Comparison of ENCODE assay signal across 9 cellular contexts in genomic region chr19:46866407-46867132, GRCh38. TPM values are rescaled to one million over a fixed set of nuclear protein-coding genes. Genes with fewer than 3 reads are reported as not detected.
A peak's percentile ranks its signal among the peaks of the same experiment; 100 is the strongest.
DNase-seq lines count a peak whose midpoint lies in the region; ATAC-seq and TF ChIP-seq lines count a peak whose summit lies in the region.
"Had no signal": no experiment of that assay in that cellular context is flagged by ENCODE, and none has a peak within 500 bp of the region (broad histone marks: within the 10 kb centered on the region; RNA-seq: fewer than 3 reads in every experiment).

No MANE protein-coding gene starts in this region.

- peaks cover 38% of the 10 kb centered on the region for H3K4me1 ChIP-seq in CD8-positive, alpha-beta T cell (ENCODE audit: insufficient read depth, low read length)
- H3K4me1 ChIP-seq in naive thymus-derived CD4-positive, alpha-beta T cell (ENCODE audit: control insufficient read depth in 2 of 2, insufficient read depth in 2 of 2, low read length in 2 of 2), result peaks cover 14 to 28% of the 10 kb centered on the region in 2 donors

- no peaks in the 10 kb centered on the region for H3K27me3 Mint-ChIP-seq in CD8-positive, alpha-beta T cell (ENCODE audit: low read depth)
- no peaks in the 10 kb centered on the region for H3K27me3 Mint-ChIP-seq in chondrocyte (ENCODE audit: low read depth)
- no peaks in the 10 kb centered on the region for H3K27me3 Mint-ChIP-seq in naive thymus-derived CD4-positive, alpha-beta T cell
- H3K27me3 Mint-ChIP-seq: activated CD4-positive, alpha-beta T cell treated with anti-CD3 and anti-CD28 coated beads, Interleukin-2, amount 10 ng/mL, durations not matched to agents 24 days and 14 days had no signal

- CTCF ChIA-PET in CD8-positive, alpha-beta T cell (lab: Charles Lee), result interaction anchor here (1.1 to 1.4 kb wide), 3 partner anchors 26 to 147 kb away, joined by 4 read pairs; no protein-coding TSS in a partner anchor
- CTCF ChIA-PET in naive thymus-derived CD4-positive, alpha-beta T cell (lab: Charles Lee), result interaction anchor here (0.5 to 1.0 kb wide), 3 partner anchors 54 to 113 kb away, joined by 3 to 4 read pairs (median 3); no protein-coding TSS in a partner anchor

- no peak overlapping the region for H3K27ac ChIP-seq in CD8-positive, alpha-beta T cell (ENCODE audit: low read depth, low read length)
- no peak overlapping the region for H3K27ac ChIP-seq in naive thymus-derived CD4-positive, alpha-beta T cell (ENCODE audit: low read depth, low read length)

- POLR2A ChIA-PET in CD8-positive, alpha-beta T cell (lab: Charles Lee), result no interaction called here
- POLR2A ChIA-PET in naive thymus-derived CD4-positive, alpha-beta T cell (lab: Charles Lee), result interaction anchor here (0.6 to 1.4 kb wide), 4 partner anchors 12 to 488 kb away, joined by 3 to 5 read pairs (median 3); no protein-coding TSS in a partner anchor

- H3K4me3 ChIP-seq in CD8-positive, alpha-beta T cell (ENCODE audit: low read depth, low read length), result no peak overlapping the region
- H3K4me3 ChIP-seq in naive thymus-derived CD4-positive, alpha-beta T cell (ENCODE audit: low read length), result no peak overlapping the region

- no peak overlapping the region for H3K4me3 Mint-ChIP-seq in CD8-positive, alpha-beta T cell
- H3K4me3 Mint-ChIP-seq in chondrocyte (ENCODE audit: unreplicated experiment), result no peak overlapping the region
- peak overlapping the region in 1 of 10 donors; percentile 1 for H3K4me3 Mint-ChIP-seq in naive thymus-derived CD4-positive, alpha-beta T cell
- H3K4me3 Mint-ChIP-seq: activated CD4-positive, alpha-beta T cell treated with anti-CD3 and anti-CD28 coated beads, Interleukin-2, amount 10 ng/mL, durations not matched to agents 24 days and 14 days had no signal

- H3K4me1 Mint-ChIP-seq in CD8-positive, alpha-beta T cell (ENCODE audit: low read depth), result peaks cover 33% of the 10 kb centered on the region
- peaks cover 25% of the 10 kb centered on the region for H3K4me1 Mint-ChIP-seq in chondrocyte (ENCODE audit: low read depth)
- H3K4me1 Mint-ChIP-seq in naive thymus-derived CD4-positive, alpha-beta T cell, result peaks cover 6 to 32% (median 25%) of the 10 kb centered on the region in 7 donors

- peak in 1 of 7 experiments; percentile 32 for DNase-seq in CD8-positive, alpha-beta T cell
- DNase-seq in HT-29 (ENCODE audit: low spot score) (peak; percentile 74), chondrocyte (ENCODE audit: low spot score) (no peak), medulla oblongata (ENCODE audit: extremely low spot score) (no peak), NAMALWA (ENCODE audit: low spot score) (no peak)
- DNase-seq in naive thymus-derived CD4-positive, alpha-beta T cell, result no peak
- no peak for DNase-seq in central memory CD4-positive, alpha-beta T cell
- DNase-seq in effector CD8-positive, alpha-beta T cell (lab: John Stamatoyannopoulos, UW), result no peak
- DNase-seq: activated CD4-positive, alpha-beta T cell treated with anti-CD3 and anti-CD28 coated beads, Interleukin-2, amount 10 ng/mL, durations not matched to agents 24 days and 14 days had no signal

- intact Hi-C loops in CD8-positive, alpha-beta T cell (cut with DNase I, micrococcal nuclease), result no loop called here
- intact Hi-C loops in naive thymus-derived CD4-positive, alpha-beta T cell (cut with micrococcal nuclease), result loop anchor here in 1 of 2 donors (10.0 kb wide), 1 partner anchor 342 kb away; no protein-coding TSS in a partner anchor

- no peak for ATAC-seq in CD8-positive, alpha-beta T cell
- ATAC-seq in naive thymus-derived CD4-positive, alpha-beta T cell, result no peak

- H3K36me3 Mint-ChIP-seq in CD8-positive, alpha-beta T cell, result peaks cover 4% of the 10 kb centered on the region
- no peaks in the 10 kb centered on the region for H3K36me3 Mint-ChIP-seq in chondrocyte (ENCODE audit: low read depth)
- H3K36me3 Mint-ChIP-seq in naive thymus-derived CD4-positive, alpha-beta T cell, result peaks cover 0 to 3% (median 0%) of the 10 kb centered on the region in 5 donors

- no peaks in the 10 kb centered on the region for H3K9me3 Mint-ChIP-seq in CD8-positive, alpha-beta T cell
- no peaks in the 10 kb centered on the region for H3K9me3 Mint-ChIP-seq in chondrocyte (ENCODE audit: low read depth)
- no peaks in the 10 kb centered on the region for H3K9me3 Mint-ChIP-seq in naive thymus-derived CD4-positive, alpha-beta T cell
- H3K9me3 Mint-ChIP-seq: activated CD4-positive, alpha-beta T cell treated with anti-CD3 and anti-CD28 coated beads, Interleukin-2, amount 10 ng/mL, durations not matched to agents 24 days and 14 days had no signal

- no peaks in the 10 kb centered on the region for H3K27me3 ChIP-seq in CD8-positive, alpha-beta T cell (ENCODE audit: insufficient read depth, low read length)
- H3K27me3 ChIP-seq in naive thymus-derived CD4-positive, alpha-beta T cell (ENCODE audit: control insufficient read depth in 2 of 2, insufficient read depth in 2 of 2, low read length in 2 of 2), result no peaks in the 10 kb centered on the region

- no peaks in the 10 kb centered on the region for H3K9me3 ChIP-seq in CD8-positive, alpha-beta T cell (ENCODE audit: low read length)
- H3K9me3 ChIP-seq in naive thymus-derived CD4-positive, alpha-beta T cell (ENCODE audit: control insufficient read depth in 2 of 3, low read length in 3 of 3), result no peaks in the 10 kb centered on the region

- no peaks in the 10 kb centered on the region for H3K36me3 ChIP-seq in CD8-positive, alpha-beta T cell (ENCODE audit: insufficient read depth, low read length)
- no peaks in the 10 kb centered on the region for H3K36me3 ChIP-seq in naive thymus-derived CD4-positive, alpha-beta T cell (ENCODE audit: control insufficient read depth in 2 of 3, insufficient read depth in 3 of 3, low read length in 3 of 3)

- peak overlapping the region; percentile 63 for H3K27ac Mint-ChIP-seq in CD8-positive, alpha-beta T cell
- peak overlapping the region; percentile 80 for H3K27ac Mint-ChIP-seq in chondrocyte (ENCODE audit: unreplicated experiment)
- H3K27ac Mint-ChIP-seq in naive thymus-derived CD4-positive, alpha-beta T cell, result peak overlapping the region in 5 of 9 donors; percentile 6 to 75 (median 41)
- H3K27ac Mint-ChIP-seq: activated CD4-positive, alpha-beta T cell treated with anti-CD3 and anti-CD28 coated beads, Interleukin-2, amount 10 ng/mL, durations not matched to agents 24 days and 14 days had no signal

- no peak for TF ChIP-seq CTCF in CD8-positive, alpha-beta T cell (IDR thresholded peaks at IDR 0.05)
- TF ChIP-seq CTCF in chondrocyte (IDR thresholded peaks at IDR 0.05), result no peak

RNA-seq across cellular contexts. Expression of gene ARHGAP35, which starts 5.8 kb away (rescaled TPM):
- 10 to 100 TPM; 12.8 to 13.4 TPM for total RNA-seq in CD8-positive, alpha-beta T cell
- total RNA-seq in HT-29 (2014; rRNA removed; shearing (Covaris generic)), result 53.6 and 63.9 TPM in 2 replicates
- total RNA-seq in chondrocyte, result 60.1 to 70.9 TPM (median 70.2 TPM) in 3 replicates
- total RNA-seq in naive thymus-derived CD4-positive, alpha-beta T cell, result 10 to 100 TPM; 22.2 to 29.4 (median 24.5) TPM
- 1 to 10 TPM; 2.3 to 4.8 TPM for polyA plus RNA-seq in naive thymus-derived CD4-positive, alpha-beta T cell

RNA-seq across cellular contexts. Expression of gene AP2S1, which starts 15.9 kb away (rescaled TPM):
- total RNA-seq in CD8-positive, alpha-beta T cell, result 10 to 100 TPM; 21.3 to 26.1 TPM
- 527 and 544 TPM in 2 replicates for total RNA-seq in HT-29 (2014; rRNA removed; shearing (Covaris generic))
- total RNA-seq in chondrocyte, result 168 to 189 TPM (median 173 TPM) in 3 replicates
- 100 to 1,000 TPM in 1 of 5 experiments, 10 to 100 TPM in 4; 34.4 to 116 (median 46.5) TPM for total RNA-seq in naive thymus-derived CD4-positive, alpha-beta T cell
- polyA plus RNA-seq in naive thymus-derived CD4-positive, alpha-beta T cell, result 10 to 100 TPM; 60.4 to 71.0 TPM
